40 cellular contexts compared by ENCODE assay signal in the genomic region with DNA sequence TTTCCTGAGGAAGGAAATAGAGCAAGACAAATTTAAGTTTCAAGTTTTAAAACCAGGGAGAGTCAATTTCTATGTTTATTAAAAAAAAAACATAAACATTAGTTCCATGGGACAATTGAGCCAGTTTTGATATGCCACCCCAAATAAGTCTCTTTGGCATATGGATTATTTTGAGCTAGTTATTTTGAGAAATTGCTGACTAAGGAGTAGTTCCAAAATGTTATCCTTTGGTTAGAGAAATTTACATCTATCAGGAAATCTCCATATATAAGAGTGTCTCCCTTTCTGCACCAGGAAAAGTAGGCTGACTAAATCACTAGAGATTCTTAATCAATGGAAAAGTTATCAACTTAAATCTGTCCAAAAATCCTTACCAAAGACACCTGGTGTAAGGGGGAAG.
"Had no signal": no experiment of that assay in that cellular context is flagged by ENCODE, and none has a peak within 500 bp of the region (broad histone marks: within the 10 kb centered on the region; RNA-seq: fewer than 3 reads in every experiment).

No MANE protein-coding gene starts in this region.

- H3K27ac ChIP-seq: ascending aorta, cardiac muscle cell, VCaP had no signal

- H3K36me3 Mint-ChIP-seq: activated CD8-positive, alpha-beta memory T cell treated with anti-CD3 and anti-CD28 coated beads, Interleukin-2, amount 10 ng/mL, durations not matched to agents 7 days and 5 days; activated naive CD8-positive, alpha-beta T cell treated with anti-CD3 and anti-CD28 coated beads for 36 hours; brain had no signal

- H3K27ac Mint-ChIP-seq: activated CD4-positive, alpha-beta memory T cell treated with anti-CD3 and anti-CD28 coated beads, Interleukin-2, amount 10 ng/mL, durations not matched to agents 7 days and 5 days; activated CD4-positive, alpha-beta T cell treated with anti-CD3 and anti-CD28 coated beads for 36 hours; activated CD4-positive, alpha-beta T cell treated with anti-CD3 and anti-CD28 coated beads, Interleukin-2, amount 10 ng/mL, durations not matched to agents 7 days and 5 days; activated CD8-positive, alpha-beta memory T cell treated with anti-CD3 and anti-CD28 coated beads, Interleukin-2, amount 10 ng/mL, durations not matched to agents 7 days and 5 days; activated CD8-positive, alpha-beta T cell treated with anti-CD3 and anti-CD28 coated beads, Interleukin-2, amount 10 ng/mL, durations not matched to agents 7 days and 5 days; activated naive CD4-positive, alpha-beta T cell treated with anti-CD3 and anti-CD28 coated beads for 36 hours; activated naive CD4-positive, alpha-beta T cell treated with anti-CD3 and anti-CD28 coated beads, Interleukin-2, amount 50 U/mL, for 72 hours; activated naive CD8-positive, alpha-beta T cell treated with anti-CD3 and anti-CD28 coated beads for 36 hours; activated T-cell treated with anti-CD3 and anti-CD28 coated beads, Interleukin-2, amount 50 U/mL, for 72 hours; activated T-helper 1 cell treated with anti-CD3 and anti-CD28 coated beads, Interleukin-12 subunit alpha, Interleukin-12 subunit beta, Interleukin-2, Interleukin-4 antibody, amounts not matched to agents 30 ng/mL and 10 ng/mL and 1 ng/mL, durations not matched to agents 14 hours and 24 hours and 36 hours; activated T-helper 17 cell treated with anti-CD3 and anti-CD28 coated beads, Interleukin-2, amount 50 U/mL, for 72 hours; brain; T-helper 1 cell treated with Interleukin-12 subunit alpha and Interleukin-12 subunit beta and Interleukin-4 antibody, amounts not matched to agents 30 μg/mL and 1 μg/mL, for 36 hours; T-helper 2 cell treated with Interferon-gamma antibody and Interleukin-4, amounts not matched to agents 5 μg/mL and 100 μg/mL, for 36 hours; WTC11 had no signal

- H3K4me3 ChIP-seq: ascending aorta, cardiac muscle cell had no signal

- H3K9me3 Mint-ChIP-seq: activated CD4-positive, alpha-beta memory T cell treated with anti-CD3 and anti-CD28 coated beads, Interleukin-2, amount 10 ng/mL, durations not matched to agents 7 days and 5 days; central memory CD8-positive, alpha-beta T cell; T-helper 1 cell treated with Interleukin-12 subunit alpha and Interleukin-12 subunit beta and Interleukin-4 antibody, amounts not matched to agents 30 μg/mL and 1 μg/mL, for 36 hours had no signal

- H3K27me3 Mint-ChIP-seq: activated CD8-positive, alpha-beta memory T cell treated with anti-CD3 and anti-CD28 coated beads, Interleukin-2, amount 10 ng/mL, durations not matched to agents 7 days and 5 days; brain; central memory CD8-positive, alpha-beta T cell had no signal

- ATAC-seq: activated CD4-positive, alpha-beta T cell treated with anti-CD3 and anti-CD28 coated beads for 36 hours; activated CD4-positive, CD25-positive, alpha-beta regulatory T cell treated with anti-CD3 and anti-CD28 coated beads, Interleukin-2, amount 50 U/mL, for 24 hours; activated CD8-positive, alpha-beta memory T cell treated with anti-CD3 and anti-CD28 coated beads, Interleukin-2, amount 10 ng/mL, durations not matched to agents 7 days and 5 days; activated CD8-positive, alpha-beta T cell treated with anti-CD3 and anti-CD28 coated beads, Interleukin-2, amount 10 ng/mL, durations not matched to agents 7 days and 5 days; activated naive CD4-positive, alpha-beta T cell treated with anti-CD3 and anti-CD28 coated beads, Interleukin-2, amount 50 U/mL, for 72 hours; activated T-cell treated with anti-CD3 and anti-CD28 coated beads, Interleukin-2, amount 50 U/mL, for 4 hours; activated T-cell treated with anti-CD3 and anti-CD28 coated beads, Interleukin-2, amount 50 U/mL, for 72 hours; activated T-helper 17 cell treated with anti-CD3 and anti-CD28 coated beads, Interleukin-2, amount 50 U/mL, for 72 hours; WTC11 had no signal

- H3K4me1 Mint-ChIP-seq: activated CD4-positive, alpha-beta memory T cell treated with anti-CD3 and anti-CD28 coated beads, Interleukin-2, amount 10 ng/mL, durations not matched to agents 7 days and 5 days; activated CD4-positive, alpha-beta T cell treated with anti-CD3 and anti-CD28 coated beads for 36 hours; activated CD4-positive, alpha-beta T cell treated with anti-CD3 and anti-CD28 coated beads, Interleukin-2, amount 10 ng/mL, durations not matched to agents 7 days and 5 days; activated CD8-positive, alpha-beta memory T cell treated with anti-CD3 and anti-CD28 coated beads, Interleukin-2, amount 10 ng/mL, durations not matched to agents 7 days and 5 days; activated naive CD8-positive, alpha-beta T cell treated with anti-CD3 and anti-CD28 coated beads for 36 hours; activated T-helper 17 cell treated with anti-CD3 and anti-CD28 coated beads, Interleukin-2, amount 50 U/mL, for 72 hours; central memory CD8-positive, alpha-beta T cell had no signal

- H3K27me3 ChIP-seq: ascending aorta, cardiac muscle cell had no signal

- FAIRE-seq: bronchial epithelial cell, TTC549 had no signal

- DNase-seq: activated CD4-positive, alpha-beta memory T cell treated with anti-CD3 and anti-CD28 coated beads, Interleukin-2, amount 10 ng/mL, durations not matched to agents 7 days and 5 days; activated CD4-positive, alpha-beta T cell treated with anti-CD3 and anti-CD28 coated beads for 1 hour; activated CD4-positive, alpha-beta T cell treated with anti-CD3 and anti-CD28 coated beads for 36 hours; activated CD4-positive, alpha-beta T cell treated with anti-CD3 and anti-CD28 coated beads for 48 hours; activated CD4-positive, alpha-beta T cell treated with anti-CD3 and anti-CD28 coated beads, Interleukin-2, amount 10 ng/mL, durations not matched to agents 7 days and 5 days; activated CD4-positive, alpha-beta T cell treated with anti-CD3 and anti-CD28 coated beads, Interleukin-2, amount 50 U/mL, for 48 hours; activated CD4-positive, CD25-positive, alpha-beta regulatory T cell; activated CD8-positive, alpha-beta memory T cell treated with anti-CD3 and anti-CD28 coated beads for 24 hours; activated CD8-positive, alpha-beta memory T cell treated with anti-CD3 and anti-CD28 coated beads, Interleukin-2, amount 10 ng/mL, durations not matched to agents 7 days and 5 days; activated CD8-positive, alpha-beta memory T cell treated with anti-CD3 and anti-CD28 coated beads, Interleukin-2, amount 50 U/mL, for 48 hours; activated CD8-positive, alpha-beta T cell treated with anti-CD3 and anti-CD28 coated beads, Interleukin-2, amount 10 ng/mL, durations not matched to agents 7 days and 5 days; activated effector memory CD4-positive, alpha-beta T cell treated with anti-CD3 and anti-CD28 coated beads, Interleukin-2, amount 50 U/mL, for 16 hours; activated gamma-delta T cell treated with Interleukin-2 at 50 U/mL for 16 hours; activated naive CD4-positive, alpha-beta T cell; activated naive CD4-positive, alpha-beta T cell treated with anti-CD3 and anti-CD28 coated beads for 36 hours; activated naive CD4-positive, alpha-beta T cell treated with anti-CD3 and anti-CD28 coated beads, Interleukin-2, amount 50 U/mL, for 16 hours; activated naive CD8-positive, alpha-beta T cell treated with anti-CD3 and anti-CD28 coated beads for 36 hours; activated T-cell treated with anti-CD3 and anti-CD28 coated beads, Interleukin-2, amount 50 U/mL, for 4 hours; activated T-cell treated with anti-CD3 and anti-CD28 coated beads, Interleukin-2, amount 50 U/mL, for 72 hours; amygdala; anterior cingulate cortex; caudate nucleus; cerebellar nuclear complex; T-helper 1 cell; T-helper 2 cell; T-helper 9 cell had no signal

- H3K36me3 ChIP-seq: ascending aorta, cardiac muscle cell had no signal

- H3K4me1 ChIP-seq: ascending aorta had no signal

- H3K4me3 Mint-ChIP-seq: activated CD4-positive, alpha-beta memory T cell treated with anti-CD3 and anti-CD28 coated beads, Interleukin-2, amount 10 ng/mL, durations not matched to agents 7 days and 5 days; activated CD4-positive, alpha-beta T cell treated with anti-CD3 and anti-CD28 coated beads for 36 hours; activated CD4-positive, alpha-beta T cell treated with anti-CD3 and anti-CD28 coated beads, Interleukin-2, amount 10 ng/mL, durations not matched to agents 7 days and 5 days; activated CD8-positive, alpha-beta memory T cell treated with anti-CD3 and anti-CD28 coated beads, Interleukin-2, amount 10 ng/mL, durations not matched to agents 7 days and 5 days; activated CD8-positive, alpha-beta T cell treated with anti-CD3 and anti-CD28 coated beads, Interleukin-2, amount 10 ng/mL, durations not matched to agents 7 days and 5 days; activated naive CD4-positive, alpha-beta T cell treated with anti-CD3 and anti-CD28 coated beads for 36 hours; activated naive CD8-positive, alpha-beta T cell treated with anti-CD3 and anti-CD28 coated beads for 36 hours; activated T-cell treated with anti-CD3 and anti-CD28 coated beads, Interleukin-2, amount 50 U/mL, for 4 hours; activated T-cell treated with anti-CD3 and anti-CD28 coated beads, Interleukin-2, amount 50 U/mL, for 72 hours; activated T-helper 1 cell treated with anti-CD3 and anti-CD28 coated beads, Interleukin-12 subunit alpha, Interleukin-12 subunit beta, Interleukin-2, Interleukin-4 antibody, amounts not matched to agents 30 ng/mL and 10 ng/mL and 1 ng/mL, durations not matched to agents 14 hours and 24 hours and 36 hours; activated T-helper 17 cell treated with anti-CD3 and anti-CD28 coated beads, Interleukin-2, amount 50 U/mL, for 72 hours; brain; central memory CD8-positive, alpha-beta T cell; T-helper 1 cell treated with Interleukin-12 subunit alpha and Interleukin-12 subunit beta and Interleukin-4 antibody, amounts not matched to agents 30 μg/mL and 1 μg/mL, for 36 hours; T-helper 2 cell treated with Interferon-gamma antibody and Interleukin-4, amounts not matched to agents 5 μg/mL and 100 μg/mL, for 36 hours; WTC11 had no signal
